19 cellular contexts compared by ENCODE assay signal in genomic region chr15:80636675-80637074, GRCh38. TPM values are rescaled to one million over a fixed set of nuclear protein-coding genes. Genes with fewer than 3 reads are reported as not detected.
A peak's percentile ranks its signal among the peaks of the same experiment; 100 is the strongest.
DNase-seq lines count a peak whose midpoint lies in the region; FAIRE-seq and TF ChIP-seq lines count a peak whose summit lies in the region.
"Had no signal": no experiment of that assay in that cellular context is flagged by ENCODE, and none has a peak within 500 bp of the region (broad histone marks: within the 10 kb centered on the region; RNA-seq: fewer than 3 reads in every experiment).

No MANE protein-coding gene starts in this region.

- WGBS in transverse colon (ENCODE audit: low coverage in 1 of 2), 2 donors: 43 to 44% methylated on average over 7 of the region's 7 CpGs

- H3K27ac Mint-ChIP-seq in MCF 10A (ENCODE audit: low read depth, unreplicated experiment): no peak overlapping the region
- H3K27ac Mint-ChIP-seq: activated CD4-positive, alpha-beta memory T cell treated with anti-CD3 and anti-CD28 coated beads for 36 hours; CD4-positive, alpha-beta T cell; stimulated activated effector memory CD8-positive, alpha-beta T cell treated with anti-CD3 and anti-CD28 coated beads, Interleukin-12 subunit alpha, Interleukin-12 subunit beta, amount 100 ng/mL, for 72 hours had no signal

- H3K27me3 Mint-ChIP-seq in MCF 10A (ENCODE audit: insufficient read depth, unreplicated experiment): no peaks in the 10 kb centered on the region
- H3K27me3 Mint-ChIP-seq: central memory CD8-positive, alpha-beta T cell had no signal

- in situ Hi-C loops in transverse colon (cut with MboI; ENCODE audit: low pct_ligation_motif_present in 1 of 4, low pct_unique_long_range_greater_than_20kb in 1 of 4, low sequenced_read_pairs in 3 of 4): no loop called here

- H3K36me3 ChIP-seq in breast epithelium: no peaks in the 10 kb centered on the region
- H3K36me3 ChIP-seq in bronchial epithelial cell (ENCODE audit: control insufficient read depth, insufficient read depth, low read length): no peaks in the 10 kb centered on the region
- H3K36me3 ChIP-seq in transverse colon: no peaks in the 10 kb centered on the region
- H3K36me3 ChIP-seq: HAP-1, pancreas had no signal

- CTCF ChIA-PET in MCF 10A (lab: Yijun Ruan, JAX): interaction anchor here (0.6 kb wide), 2 partner anchors 143 to 327 kb away, joined by 3 to 4 read pairs; partner anchors contain the start of gene CEMIP

- no peak for FAIRE-seq in bronchial epithelial cell (lab: Jason Lieb, UNC)
- FAIRE-seq: A549, pancreas had no signal

- DNase-seq in MCF 10A (ENCODE audit: unreplicated experiment) (peak; percentile 17), breast epithelium (ENCODE audit: low spot score in 2 of 2) (no peak), bronchial epithelial cell (ENCODE audit: low read depth) (peak; percentile 74), iPS DF 4.7 (ENCODE audit: extremely low read depth, low spot score) (peak; percentile 49), transverse colon (peak; percentile 43), NCI-H2196 treated with DMSO at 0.1 percent for 48 hours (lab: John Stamatoyannopoulos, UW; ENCODE audit: unreplicated experiment) (no peak), SW 1271 (lab: John Stamatoyannopoulos, UW) (no peak), epidermal melanocyte (ENCODE audit: insufficient read length, low spot score) (no peak)
- DNase-seq: activated CD4-positive, alpha-beta memory T cell treated with anti-CD3 and anti-CD28 coated beads for 36 hours; activated T-cell treated with anti-CD3 and anti-CD28 coated beads, Interleukin-2, amount 50 U/mL, for 4 hours; CD4-positive, alpha-beta T cell; NCI-H1092 treated with DMSO at 0.1 percent for 48 hours; NCI-H226; pancreas; SK-N-SH had no signal

- H3K4me1 ChIP-seq in breast epithelium: no peaks in the 10 kb centered on the region
- H3K4me1 ChIP-seq in transverse colon: no peaks in the 10 kb centered on the region
- H3K4me1 ChIP-seq: A549, HAP-1, pancreas had no signal

- H3K9me3 ChIP-seq in breast epithelium (peaks cover 5 to 12% of the 10 kb centered on the region in 2 donors), transverse colon (peaks cover 0 to 7% of the 10 kb centered on the region in 2 donors)
- H3K9me3 ChIP-seq: pancreas, SK-N-SH had no signal

- TF ChIP-seq CTCF in MCF 10A (IDR thresholded peaks at IDR 0.05; ENCODE audit: unreplicated experiment): no peak
- TF ChIP-seq CTCF in breast epithelium (IDR thresholded peaks at IDR 0.05): no peak
- TF ChIP-seq CTCF in bronchial epithelial cell (IDR thresholded peaks at IDR 0.05; ENCODE audit: insufficient read depth, low read length, severe bottlenecking): peak; percentile 58
- TF ChIP-seq CTCF in transverse colon (IDR thresholded peaks at IDR 0.05): no peak

- H3K27me3 ChIP-seq in breast epithelium (no peaks in the 10 kb centered on the region), bronchial epithelial cell (ENCODE audit: control insufficient read depth, insufficient read depth, low read length) (no peaks in the 10 kb centered on the region), transverse colon (no peaks in the 10 kb centered on the region)
- H3K27me3 ChIP-seq: pancreas had no signal

- no peak overlapping the region for H3K27ac ChIP-seq in breast epithelium
- no peak overlapping the region for H3K27ac ChIP-seq in transverse colon
- H3K27ac ChIP-seq: A549, pancreas had no signal

- no peak overlapping the region for H3K4me3 ChIP-seq in breast epithelium
- H3K4me3 ChIP-seq in bronchial epithelial cell (ENCODE audit: low read depth, low read length): no peak overlapping the region
- H3K4me3 ChIP-seq in transverse colon: no peak overlapping the region
- H3K4me3 ChIP-seq: A549, HAP-1, pancreas had no signal

- no peak for TF ChIP-seq POLR2A in breast epithelium (IDR thresholded peaks at IDR 0.05)
- TF ChIP-seq POLR2A in transverse colon (IDR thresholded peaks at IDR 0.05): no peak

- intact Hi-C loops in MCF 10A (cut with micrococcal nuclease): no loop called here
- intact Hi-C loops in breast epithelium (cut with DNase I; ENCODE audit: low total_unique reads): no loop called here
- intact Hi-C loops in transverse colon (cut with DNase I; ENCODE audit: low total_unique reads): no loop called here

- no peak for TF ChIP-seq EP300 in transverse colon (IDR thresholded peaks at IDR 0.05; ENCODE audit: low read depth)

- no peak overlapping the region for H3K4me3 Mint-ChIP-seq in MCF 10A (ENCODE audit: unreplicated experiment)
- H3K4me3 Mint-ChIP-seq: activated CD4-positive, alpha-beta memory T cell treated with anti-CD3 and anti-CD28 coated beads for 36 hours; activated T-cell treated with anti-CD3 and anti-CD28 coated beads, Interleukin-2, amount 50 U/mL, for 4 hours; CD4-positive, alpha-beta T cell; central memory CD8-positive, alpha-beta T cell; stimulated activated effector memory CD8-positive, alpha-beta T cell treated with anti-CD3 and anti-CD28 coated beads, Interleukin-12 subunit alpha, Interleukin-12 subunit beta, amount 100 ng/mL, for 72 hours had no signal

- BruUV-seq in MCF 10A (replicated peaks; lab: Mats Ljungman, UMichigan): no TSS peak

- no peaks in the 10 kb centered on the region for H3K4me1 Mint-ChIP-seq in MCF 10A (ENCODE audit: insufficient read depth, unreplicated experiment)
- H3K4me1 Mint-ChIP-seq: central memory CD8-positive, alpha-beta T cell; stimulated activated effector memory CD8-positive, alpha-beta T cell treated with anti-CD3 and anti-CD28 coated beads, Interleukin-12 subunit alpha, Interleukin-12 subunit beta, amount 100 ng/mL, for 72 hours had no signal

- H3K9me3 Mint-ChIP-seq in MCF 10A (ENCODE audit: unreplicated experiment): peaks cover 15% of the 10 kb centered on the region
- H3K9me3 Mint-ChIP-seq: activated CD4-positive, alpha-beta memory T cell treated with anti-CD3 and anti-CD28 coated beads for 36 hours; activated T-cell treated with anti-CD3 and anti-CD28 coated beads, Interleukin-2, amount 50 U/mL, for 4 hours; CD4-positive, alpha-beta T cell; central memory CD8-positive, alpha-beta T cell; stimulated activated effector memory CD8-positive, alpha-beta T cell treated with anti-CD3 and anti-CD28 coated beads, Interleukin-12 subunit alpha, Interleukin-12 subunit beta, amount 100 ng/mL, for 72 hours had no signal

- POLR2A ChIA-PET in MCF 10A (lab: Yijun Ruan, JAX): interaction anchor here (1.6 kb wide), 1 partner anchor 60 kb away, joined by 3 read pairs; no protein-coding TSS in a partner anchor

- H3K36me3 Mint-ChIP-seq in MCF 10A (ENCODE audit: insufficient read depth, unreplicated experiment): no peaks in the 10 kb centered on the region
- H3K36me3 Mint-ChIP-seq: activated CD4-positive, alpha-beta memory T cell treated with anti-CD3 and anti-CD28 coated beads for 36 hours; stimulated activated effector memory CD8-positive, alpha-beta T cell treated with anti-CD3 and anti-CD28 coated beads, Interleukin-12 subunit alpha, Interleukin-12 subunit beta, amount 100 ng/mL, for 72 hours had no signal

RNA-seq across cellular contexts. Expression of gene ABHD17C, which starts 58.4 kb away (rescaled TPM):
- 10.1 and 11.9 TPM in 2 replicates for total RNA-seq in MCF 10A (2022)
- total RNA-seq in breast epithelium: 1 to 10 TPM; 1.3 to 5.2 (median 5.1) TPM
- total RNA-seq in bronchial epithelial cell: 25.9 and 30.5 TPM in 2 replicates
- total RNA-seq in transverse colon: 10 to 100 TPM; 41.0 to 96.0 (median 72.5) TPM

Comparison
In these comparisons a context has a peak if more than half of its experiments do, and no peak if none do; other contexts are left out.
1. DNase-seq: peak in MCF 10A (single experiment), bronchial epithelial cell (single experiment), iPS DF 4.7 (single experiment) and transverse colon (single experiment); none in breast epithelium (0 of 2), NCI-H2196 treated with DMSO at 0.1 percent for 48 hours (single experiment), SW 1271 (0 of 2) and epidermal melanocyte (single experiment).